1 cellular context compared by ENCODE assay signal in the genomic region with DNA sequence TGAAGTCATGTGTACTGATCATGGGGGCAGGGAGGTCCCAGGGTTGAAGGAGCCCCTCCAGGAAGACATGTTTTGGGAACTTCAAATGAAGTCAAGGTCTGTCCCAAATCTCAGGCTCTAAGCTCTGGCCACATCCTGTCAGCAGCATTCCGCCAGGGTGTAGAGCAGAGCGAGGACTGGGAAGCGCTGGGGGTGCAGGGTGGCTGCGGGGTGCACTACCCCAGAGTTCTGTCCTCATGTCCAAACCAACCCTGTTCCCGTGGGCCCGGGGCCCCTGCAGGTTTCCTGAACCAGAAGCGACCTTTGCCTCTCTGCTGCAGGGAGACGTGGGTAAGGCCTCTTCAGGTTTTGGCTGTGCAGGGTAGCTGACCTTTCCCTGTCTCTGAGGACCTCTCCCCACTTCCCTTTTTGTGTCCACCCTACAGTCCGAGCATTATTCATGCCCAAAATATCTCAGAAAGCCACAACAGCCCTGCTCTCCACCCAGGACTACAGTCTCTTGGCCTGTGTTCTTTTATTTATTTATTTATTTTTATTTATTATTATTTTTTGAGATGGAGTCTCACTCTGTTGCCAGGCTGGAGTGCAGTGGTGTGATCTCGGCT.
TF ChIP-seq lines count a peak whose summit lies in the region.

No MANE protein-coding gene starts in this region.

TF ChIP-seq in GM23338, 12 proteins besides CTCF, POLR2A, EP300 and RAD21 (continued from another document):
- TF ChIP-seq NANOG (IDR thresholded peaks at IDR 0.05; ENCODE audit: borderline replicate concordance) (no peak), ZNF114 (CRISPR knock-in tag; IDR thresholded peaks at IDR 0.05) (no peak), POLR2AphosphoS5 (IDR thresholded peaks at IDR 0.05; ENCODE audit: low read depth) (no peak)
